13 cellular contexts compared by ENCODE assay signal in the genomic region with DNA sequence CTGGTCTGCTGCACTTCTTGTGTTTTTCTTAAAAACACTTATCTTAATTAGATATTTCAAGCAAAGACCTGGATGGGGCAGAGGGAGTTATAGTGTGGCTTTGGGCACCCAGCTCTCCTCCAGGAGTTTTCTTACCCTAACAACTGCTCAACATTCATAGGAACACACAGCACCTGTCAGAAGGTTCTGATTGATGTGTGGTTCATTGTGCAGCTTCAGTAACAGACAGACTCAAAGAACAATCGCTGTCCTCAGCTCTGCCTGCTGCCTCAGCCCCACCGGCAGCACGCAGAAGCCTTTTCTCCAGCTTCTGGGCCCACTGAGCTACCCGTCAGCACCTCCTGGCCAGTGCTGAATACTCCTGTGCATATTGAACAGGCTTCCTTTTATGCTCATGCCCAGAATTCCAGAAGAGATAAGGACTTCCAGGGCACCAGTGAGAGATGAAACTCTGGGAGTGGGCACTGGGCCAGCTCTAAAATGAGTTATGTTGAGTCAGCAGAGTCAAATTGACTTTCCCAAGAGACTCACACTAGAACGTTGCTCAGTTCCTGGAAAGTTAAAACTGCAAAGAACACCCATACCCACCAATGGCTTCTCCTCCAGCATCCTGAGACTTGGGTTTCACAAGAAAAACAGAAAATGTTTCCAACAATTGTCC.
DNase-seq lines count a peak whose midpoint lies in the region; ATAC-seq and TF ChIP-seq lines count a peak whose summit lies in the region.
"Had no signal": no experiment of that assay in that cellular context is flagged by ENCODE, and none has a peak within 500 bp of the region (broad histone marks: within the 10 kb centered on the region; RNA-seq: fewer than 3 reads in every experiment).

No MANE protein-coding gene starts in this region.

- H3K4me3 ChIP-seq in BE2C (ENCODE audit: low read depth, low read length) (no peak overlapping the region), fibroblast of the aortic adventitia (ENCODE audit: low read depth, low read length) (no peak overlapping the region)
- H3K4me3 ChIP-seq: esophagus squamous epithelium had no signal

- CTCF ChIA-PET in RWPE1 (lab: Yijun Ruan, JAX) = interaction anchor here (0.6 kb wide), 1 partner anchor 981 kb away, joined by 4 read pairs; no protein-coding TSS in a partner anchor

- DNase-seq in BE2C (peak; percentile 65), RWPE1 (ENCODE audit: low spot score) (peak; percentile 24), fibroblast of the aortic adventitia (ENCODE audit: low read depth) (peak; percentile 93), non-pigmented ciliary epithelial cell (ENCODE audit: low read depth) (peak; percentile 49), pons (ENCODE audit: low spot score) (no peak), cerebellar nuclear complex (lab: John Stamatoyannopoulos, UW) (no peak), NCI-H345 treated with DMSO at 0.1 percent for 48 hours (lab: John Stamatoyannopoulos, UW; ENCODE audit: unreplicated experiment) (no peak)
- DNase-seq: activated gamma-delta T cell treated with Interleukin-2 at 50 U/mL for 16 hours; CD8-positive, alpha-beta T cell; esophagus squamous epithelium; NCI-H1436 had no signal

- POLR2A ChIA-PET in RWPE1 (lab: Yijun Ruan, JAX; ENCODE audit: low non-redundant PET) = no interaction called here

- ATAC-seq in HG03432 (IDR thresholded peaks at IDR 0.05; ENCODE audit: unreplicated experiment) = no peak
- ATAC-seq: activated CD4-positive, CD25-positive, alpha-beta regulatory T cell treated with anti-CD3 and anti-CD28 coated beads, Interleukin-2, amount 50 U/mL, for 24 hours; CD8-positive, alpha-beta T cell had no signal

- no peaks in the 10 kb centered on the region; the same call in 1 of the 2 replicates for H3K4me1 ChIP-seq in BE2C
- H3K4me1 ChIP-seq: esophagus squamous epithelium had no signal

- H3K36me3 ChIP-seq in BE2C = no peaks in the 10 kb centered on the region

- H3K27me3 ChIP-seq in BE2C = peaks cover 71% of the 10 kb centered on the region
- H3K27me3 ChIP-seq: esophagus squamous epithelium had no signal

- no peak for TF ChIP-seq CTCF in BE2C (IDR thresholded peaks at IDR 0.05; ENCODE audit: low read depth, low read length)
- TF ChIP-seq CTCF in RWPE1 (conservative IDR thresholded peaks at IDR 0.05; ENCODE audit: low read depth) = no peak
- TF ChIP-seq CTCF in fibroblast of the aortic adventitia (IDR thresholded peaks at IDR 0.05; ENCODE audit: insufficient read depth, low read length) = no peak

- H3K27ac ChIP-seq in RWPE1 = no peak overlapping the region
- H3K27ac ChIP-seq: esophagus squamous epithelium had no signal

- H3K9me3 ChIP-seq in BE2C = no peaks in the 10 kb centered on the region
- H3K9me3 ChIP-seq: esophagus squamous epithelium had no signal

Comparison
In these comparisons a context has a peak if more than half of its experiments do, and no peak if none do; other contexts are left out.
1. DNase-seq: peak in BE2C (single experiment), RWPE1 (single experiment), fibroblast of the aortic adventitia (single experiment) and non-pigmented ciliary epithelial cell (single experiment); none in pons (single experiment), cerebellar nuclear complex (0 of 2) and NCI-H345 treated with DMSO at 0.1 percent for 48 hours (single experiment).